ENCODE assay signal across 11 cellular contexts in the genomic region with DNA sequence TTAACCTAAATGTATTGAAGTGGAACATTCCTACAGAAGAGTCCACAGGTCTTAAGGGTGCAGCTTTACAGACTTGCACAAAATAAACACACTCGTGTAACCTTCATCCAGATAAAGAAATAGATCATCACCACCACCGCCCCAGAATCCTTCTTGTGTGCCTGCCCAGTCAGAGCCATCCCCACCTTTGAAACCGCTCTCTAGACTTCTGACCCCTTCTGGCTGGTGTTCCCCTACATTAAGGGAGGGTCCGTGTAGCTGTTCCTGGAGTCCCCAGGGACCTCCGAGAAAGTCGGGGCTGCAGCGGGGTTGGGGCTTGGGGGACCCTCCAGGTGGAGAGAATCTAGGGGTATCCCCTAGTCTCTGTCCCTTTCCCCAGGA. TPM values are rescaled to one million over a fixed set of nuclear protein-coding genes. Genes with fewer than 3 reads are reported as not detected.
DNase-seq lines count a peak whose midpoint lies in the region; ATAC-seq and TF ChIP-seq lines count a peak whose summit lies in the region.
"Had no signal": no experiment of that assay in that cellular context is flagged by ENCODE, and none has a peak within 500 bp of the region (broad histone marks: within the 10 kb centered on the region; RNA-seq: fewer than 3 reads in every experiment).

No MANE protein-coding gene starts in this region.

- peak overlapping the region; percentile 90 for H3K4me2 ChIP-seq in GM23338

- no peak for TF ChIP-seq CTCF in GM23338 (conservative IDR thresholded peaks at IDR 0.05; ENCODE audit: low read depth in 2 of 2)
- no peak for TF ChIP-seq CTCF in fibroblast of villous mesenchyme (IDR thresholded peaks at IDR 0.05; ENCODE audit: insufficient read depth, low read depth, low read length)
- no peak for TF ChIP-seq CTCF in sigmoid colon (IDR thresholded peaks at IDR 0.05)

- H3F3A ChIP-seq in GM23338 (replicated peaks; ENCODE audit: low read depth): 0 out of 2 replicates have a peak, but pooled peaks cover 5% of the 10 kb centered on the region

- no peak for TF ChIP-seq EP300 in sigmoid colon (IDR thresholded peaks at IDR 0.05)

- peaks cover 3% of the 10 kb centered on the region; the same call in 1 of the 2 replicates for H3K36me3 ChIP-seq in GM23338 (ENCODE audit: insufficient read depth)
- H3K36me3 ChIP-seq in sigmoid colon: no peaks in the 10 kb centered on the region

- no peaks in the 10 kb centered on the region; the same call in 2 of the 3 replicates for H3K36me3 Mint-ChIP-seq in GM23338 (ENCODE audit: low read depth)

- H3K9me2 ChIP-seq in GM23338 (ENCODE audit: insufficient read depth): no peaks in the 10 kb centered on the region

- H2AFZ ChIP-seq in GM23338: peak overlapping the region; percentile 98; the same call in 1 of the 2 replicates

- peaks cover 38% of the 10 kb centered on the region; the same call in 1 of the 2 replicates for H3K4me1 ChIP-seq in GM23338 (ENCODE audit: insufficient read depth)
- peaks cover 0 to 26% (median 16%) of the 10 kb centered on the region in 4 donors for H3K4me1 ChIP-seq in sigmoid colon

- H3K4me3 ChIP-seq in GM23338: peak overlapping the region; percentile 69
- H3K4me3 ChIP-seq in fibroblast of villous mesenchyme (ENCODE audit: low read depth, low read length): peak overlapping the region; percentile 34
- peak overlapping the region in 2 of 4 donors; percentile 12 to 20 for H3K4me3 ChIP-seq in sigmoid colon

- intact Hi-C loops in sigmoid colon (cut with DNase I): no loop called here

- peaks cover 40% of the 10 kb centered on the region for H3K4me1 Mint-ChIP-seq in GM23338

- H3K27ac ChIP-seq in GM23338 (ENCODE audit: low read depth) (no peak overlapping the region), sigmoid colon (no peak overlapping the region)

- DNase-seq in GM23338 (ENCODE audit: low spot score) (no peak), NCI-H69 (lab: John Stamatoyannopoulos, UW) (peak; percentile 59), fibroblast of villous mesenchyme (ENCODE audit: low read depth) (no peak), sigmoid colon (peak; percentile 35)
- DNase-seq: activated CD8-positive, alpha-beta memory T cell treated with anti-CD3 and anti-CD28 coated beads, Interleukin-2, amount 10 ng/mL, durations not matched to agents 7 days and 5 days; NCI-H1092 had no signal

- peaks cover 100% of the 10 kb centered on the region for H3K27me3 ChIP-seq in GM23338 (ENCODE audit: insufficient read depth)
- H3K27me3 ChIP-seq in sigmoid colon: peaks cover 33 to 76% (median 63%) of the 10 kb centered on the region in 3 donors

- H3K9me3 ChIP-seq in sigmoid colon: no peaks in the 10 kb centered on the region

- H3K27ac Mint-ChIP-seq in GM23338: no peak overlapping the region
- H3K27ac Mint-ChIP-seq: activated CD8-positive, alpha-beta memory T cell treated with anti-CD3 and anti-CD28 coated beads, Interleukin-2, amount 10 ng/mL, durations not matched to agents 7 days and 5 days had no signal

- peaks cover 99% of the 10 kb centered on the region for H3K27me3 Mint-ChIP-seq in GM23338 (ENCODE audit: insufficient read depth, low read depth, poor library complexity)

- peak overlapping the region; percentile 58 for H3K4me3 Mint-ChIP-seq in GM23338
- H3K4me3 Mint-ChIP-seq: activated CD8-positive, alpha-beta memory T cell treated with anti-CD3 and anti-CD28 coated beads, Interleukin-2, amount 10 ng/mL, durations not matched to agents 7 days and 5 days had no signal

- peak; percentile 3; the same call in 1 of the 3 replicates for ATAC-seq in GM23338
- ATAC-seq in HG02973 (IDR thresholded peaks at IDR 0.05; ENCODE audit: unreplicated experiment): no peak
- no peak for ATAC-seq in HG02884 (IDR thresholded peaks at IDR 0.05; ENCODE audit: unreplicated experiment)
- no peak for ATAC-seq in HG03469 (IDR thresholded peaks at IDR 0.05; ENCODE audit: unreplicated experiment)
- ATAC-seq: activated CD8-positive, alpha-beta memory T cell treated with anti-CD3 and anti-CD28 coated beads, Interleukin-2, amount 10 ng/mL, durations not matched to agents 7 days and 5 days; HCT116 had no signal

- no peak for TF ChIP-seq POLR2A in sigmoid colon (IDR thresholded peaks at IDR 0.05)

- 5 to 8% methylated on average over 7 of the region's 7 CpGs for WGBS in sigmoid colon, 2 donors

- H4K20me1 ChIP-seq in GM23338 (replicated peaks; ENCODE audit: insufficient read depth): peaks cover 21% of the 10 kb centered on the region

- no peaks in the 10 kb centered on the region for H3K79me2 ChIP-seq in GM23338 (replicated peaks; ENCODE audit: insufficient read depth)

- H3K9me3 Mint-ChIP-seq in GM23338: peaks cover 5% of the 10 kb centered on the region; the same call in 2 of the 3 replicates

TF ChIP-seq in GM23338, 12 proteins besides CTCF, POLR2A, EP300 and RAD21 (continues in another document):
- TF ChIP-seq POLR2AphosphoS5 (IDR thresholded peaks at IDR 0.05; ENCODE audit: low read depth) (no peak), ZNF331 (CRISPR knock-in tag; IDR thresholded peaks at IDR 0.05; ENCODE audit: low read depth) (no peak), EZH2 (IDR thresholded peaks at IDR 0.05; ENCODE audit: low read depth, unreplicated experiment) (no peak), EZH2phosphoT487 (IDR thresholded peaks at IDR 0.05; ENCODE audit: unreplicated experiment) (no peak), STAT1 (IDR thresholded peaks at IDR 0.05; ENCODE audit: unreplicated experiment) (no peak), NANOG (IDR thresholded peaks at IDR 0.05; ENCODE audit: borderline replicate concordance) (no peak), JUNB (IDR thresholded peaks at IDR 0.05; ENCODE audit: unreplicated experiment) (no peak), ETS1 (IDR thresholded peaks at IDR 0.05) (no peak), ZNF114 (CRISPR knock-in tag; IDR thresholded peaks at IDR 0.05) (no peak)

RNA-seq across cellular contexts. Expression of gene TBX4, which starts 9.4 kb away (rescaled TPM):
- total RNA-seq in GM23338 (2014; rRNA removed; shearing (Covaris generic)): not detected in 2 replicates
- polyA plus RNA-seq in GM23338 (2016; fragmentation: Nextera tagmentation; extraction: Ambion mirVana) (not detected in 2 replicates), sigmoid colon (not detected)
- total RNA-seq in fibroblast of villous mesenchyme (not detected in 2 replicates), sigmoid colon (not detected)
- total RNA-seq: activated CD8-positive, alpha-beta memory T cell treated with anti-CD3 and anti-CD28 coated beads, Interleukin-2, amount 10 ng/mL, durations not matched to agents 7 days and 5 days; bronchial epithelial cell had no signal

Comparison
In these comparisons a context has a peak if more than half of its experiments do, and no peak if none do; other contexts are left out.
1. DNase-seq: peak in NCI-H69 (single experiment) and sigmoid colon (single experiment); none in GM23338 (single experiment) and fibroblast of villous mesenchyme (single experiment).